In genomic region chr11:3154001-3154599, GRCh38 we compare ENCODE assay signal across 12 cellular contexts. TPM values are rescaled to one million over a fixed set of nuclear protein-coding genes. Genes with fewer than 3 reads are reported as not detected.
DNase-seq lines count a peak whose midpoint lies in the region; ATAC-seq and TF ChIP-seq lines count a peak whose summit lies in the region.
"Had no signal": no experiment of that assay in that cellular context is flagged by ENCODE, and none has a peak within 500 bp of the region (broad histone marks: within the 10 kb centered on the region; RNA-seq: fewer than 3 reads in every experiment).

No MANE protein-coding gene starts in this region.

- H3K27ac ChIP-seq in duodenal mucosa (ENCODE audit: low read depth, low read length): peak overlapping the region; percentile 74
- no peak overlapping the region for H3K27ac ChIP-seq in naive thymus-derived CD4-positive, alpha-beta T cell (ENCODE audit: low read depth, low read length)
- peak overlapping the region; percentile 46 to 79 (median 76) for H3K27ac ChIP-seq in upper lobe of left lung
- H3K27ac ChIP-seq: 22Rv1 had no signal

- H3K9me3 Mint-ChIP-seq in naive thymus-derived CD4-positive, alpha-beta T cell: no peaks in the 10 kb centered on the region
- H3K9me3 Mint-ChIP-seq: activated CD4-positive, alpha-beta T cell treated with anti-CD3 and anti-CD28 coated beads, Interleukin-2, amount 10 ng/mL, durations not matched to agents 7 days and 5 days; stimulated activated memory B cell treated with anti-CD40 and anti-IgM and Interleukin-4, amounts not matched to agents 10 μg/mL and 1 μg/mL and 100 μg/mL, for 72 hours had no signal

- TF ChIP-seq POLR2A in upper lobe of left lung (IDR thresholded peaks at IDR 0.05): no peak

- no peaks in the 10 kb centered on the region for H3K36me3 Mint-ChIP-seq in naive thymus-derived CD4-positive, alpha-beta T cell
- H3K36me3 Mint-ChIP-seq: stimulated activated memory B cell treated with anti-CD40 and anti-IgM and Interleukin-4, amounts not matched to agents 10 μg/mL and 1 μg/mL and 100 μg/mL, for 72 hours had no signal

- H3K4me1 Mint-ChIP-seq in naive thymus-derived CD4-positive, alpha-beta T cell: peaks cover 0 to 51% (median 12%) of the 10 kb centered on the region in 7 donors
- H3K4me1 Mint-ChIP-seq: activated CD4-positive, alpha-beta T cell treated with anti-CD3 and anti-CD28 coated beads, Interleukin-2, amount 10 ng/mL, durations not matched to agents 7 days and 5 days had no signal

- no peak for TF ChIP-seq CTCF in upper lobe of left lung (IDR thresholded peaks at IDR 0.05)

- H3K9me3 ChIP-seq in duodenal mucosa (ENCODE audit: control insufficient read depth in 1 of 2, low read length in 2 of 2) (no peaks in the 10 kb centered on the region), upper lobe of left lung (no peaks in the 10 kb centered on the region)
- H3K9me3 ChIP-seq in naive thymus-derived CD4-positive, alpha-beta T cell (ENCODE audit: control insufficient read depth in 2 of 3, low read length in 3 of 3): no peaks in the 10 kb centered on the region

- CTCF ChIA-PET in naive thymus-derived CD4-positive, alpha-beta T cell (lab: Charles Lee): no interaction called here

- peak overlapping the region in 1 of 2 donors; percentile 30 for H3K4me3 ChIP-seq in duodenal mucosa (ENCODE audit: low read depth in 1 of 2, low read length in 2 of 2)
- no peak overlapping the region for H3K4me3 ChIP-seq in naive thymus-derived CD4-positive, alpha-beta T cell (ENCODE audit: low read length)
- no peak overlapping the region for H3K4me3 ChIP-seq in upper lobe of left lung

- H3K4me1 ChIP-seq in duodenal mucosa (ENCODE audit: control insufficient read depth in 1 of 2, insufficient read depth in 2 of 2, low read length in 2 of 2) (peaks cover 27 to 48% of the 10 kb centered on the region in 2 donors), upper lobe of left lung (peaks cover 41 to 92% (median 48%) of the 10 kb centered on the region in 4 donors)
- H3K4me1 ChIP-seq in naive thymus-derived CD4-positive, alpha-beta T cell (ENCODE audit: control insufficient read depth in 2 of 2, insufficient read depth in 2 of 2, low read length in 2 of 2): no peaks in the 10 kb centered on the region

- no peak overlapping the region for H3K4me3 Mint-ChIP-seq in naive thymus-derived CD4-positive, alpha-beta T cell
- H3K4me3 Mint-ChIP-seq: activated CD4-positive, alpha-beta T cell treated with anti-CD3 and anti-CD28 coated beads, Interleukin-2, amount 10 ng/mL, durations not matched to agents 7 days and 5 days; stimulated activated memory B cell treated with anti-CD40 and anti-IgM and Interleukin-4, amounts not matched to agents 10 μg/mL and 1 μg/mL and 100 μg/mL, for 72 hours had no signal

- H3K27me3 ChIP-seq in duodenal mucosa (ENCODE audit: control insufficient read depth in 1 of 2, insufficient read depth in 2 of 2, low read length in 2 of 2) (no peaks in the 10 kb centered on the region), upper lobe of left lung (no peaks in the 10 kb centered on the region)
- no peaks in the 10 kb centered on the region for H3K27me3 ChIP-seq in naive thymus-derived CD4-positive, alpha-beta T cell (ENCODE audit: control insufficient read depth in 2 of 2, insufficient read depth in 2 of 2, low read length in 2 of 2)

- TF ChIP-seq EP300 in upper lobe of left lung (IDR thresholded peaks at IDR 0.05): no peak

- H3K27ac Mint-ChIP-seq in naive thymus-derived CD4-positive, alpha-beta T cell: no peak overlapping the region
- H3K27ac Mint-ChIP-seq: activated CD4-positive, alpha-beta T cell treated with anti-CD3 and anti-CD28 coated beads, Interleukin-2, amount 10 ng/mL, durations not matched to agents 7 days and 5 days; stimulated activated memory B cell treated with anti-CD40 and anti-IgM and Interleukin-4, amounts not matched to agents 10 μg/mL and 1 μg/mL and 100 μg/mL, for 72 hours had no signal

- peak; percentile 2 for DNase-seq in DMS79 treated with DMSO at 0.1 percent for 48 hours (lab: John Stamatoyannopoulos, UW)
- no peak for DNase-seq in DMS79 (lab: John Stamatoyannopoulos, UW)
- DNase-seq in naive thymus-derived CD4-positive, alpha-beta T cell: no peak
- DNase-seq in upper lobe of left lung: peak in 1 of 2 donors; percentile 73
- DNase-seq in iPS-NIHi7 (ENCODE audit: extremely low spot score): no peak
- DNase-seq in AG08395 (ENCODE audit: low spot score): no peak
- DNase-seq: activated CD4-positive, alpha-beta T cell treated with anti-CD3 and anti-CD28 coated beads, Interleukin-2, amount 10 ng/mL, durations not matched to agents 7 days and 5 days; PC-3 had no signal

- 80 to 82% methylated on average over 7 to 24 of the region's 24 CpGs for WGBS in upper lobe of left lung, 2 donors

- intact Hi-C loops in naive thymus-derived CD4-positive, alpha-beta T cell (cut with micrococcal nuclease): no loop called here

- POLR2A ChIA-PET in naive thymus-derived CD4-positive, alpha-beta T cell (lab: Charles Lee): no interaction called here

- peak overlapping the region; percentile 12 to 30 for H3K9ac ChIP-seq in duodenal mucosa (ENCODE audit: low read depth in 1 of 2, low read length in 2 of 2)

- H3K36me3 ChIP-seq in duodenal mucosa (ENCODE audit: control insufficient read depth in 1 of 2, insufficient read depth in 2 of 2, low read length in 2 of 2) (no peaks in the 10 kb centered on the region), upper lobe of left lung (peaks cover 0 to 5% (median 0%) of the 10 kb centered on the region in 4 donors)
- H3K36me3 ChIP-seq in naive thymus-derived CD4-positive, alpha-beta T cell (ENCODE audit: control insufficient read depth in 2 of 3, insufficient read depth in 3 of 3, low read length in 3 of 3): no peaks in the 10 kb centered on the region

- H3K27me3 Mint-ChIP-seq in naive thymus-derived CD4-positive, alpha-beta T cell: peaks cover 0 to 4% (median 0%) of the 10 kb centered on the region in 5 donors
- H3K27me3 Mint-ChIP-seq: activated CD4-positive, alpha-beta T cell treated with anti-CD3 and anti-CD28 coated beads, Interleukin-2, amount 10 ng/mL, durations not matched to agents 7 days and 5 days had no signal

- peak; percentile 51 for ATAC-seq in naive thymus-derived CD4-positive, alpha-beta T cell
- ATAC-seq in upper lobe of left lung (ENCODE audit: low FRiP score in 2 of 2): no peak
- ATAC-seq in HG03095 (IDR thresholded peaks at IDR 0.05; ENCODE audit: unreplicated experiment): no peak
- ATAC-seq: PC-3; stimulated activated memory B cell treated with anti-CD40 and anti-IgM and Interleukin-4, amounts not matched to agents 10 μg/mL and 1 μg/mL and 100 μg/mL, for 72 hours had no signal

RNA-seq across cellular contexts. Expression of gene OSBPL5, which starts 11.0 kb away (rescaled TPM):
- 10 to 100 TPM in 2 of 5 experiments, 1 to 10 TPM in 3; 3.7 to 76.7 (median 6.5) TPM for total RNA-seq in naive thymus-derived CD4-positive, alpha-beta T cell
- polyA plus RNA-seq in naive thymus-derived CD4-positive, alpha-beta T cell: 1 to 10 TPM in 1 of 2 donors, under 1 TPM in 1; 0.51 to 2.7 TPM
- total RNA-seq in upper lobe of left lung: 10 to 100 TPM; 23.4 to 66.9 (median 48.3) TPM
